Comparison of ENCODE assay signal across 12 cellular contexts in the genomic region with DNA sequence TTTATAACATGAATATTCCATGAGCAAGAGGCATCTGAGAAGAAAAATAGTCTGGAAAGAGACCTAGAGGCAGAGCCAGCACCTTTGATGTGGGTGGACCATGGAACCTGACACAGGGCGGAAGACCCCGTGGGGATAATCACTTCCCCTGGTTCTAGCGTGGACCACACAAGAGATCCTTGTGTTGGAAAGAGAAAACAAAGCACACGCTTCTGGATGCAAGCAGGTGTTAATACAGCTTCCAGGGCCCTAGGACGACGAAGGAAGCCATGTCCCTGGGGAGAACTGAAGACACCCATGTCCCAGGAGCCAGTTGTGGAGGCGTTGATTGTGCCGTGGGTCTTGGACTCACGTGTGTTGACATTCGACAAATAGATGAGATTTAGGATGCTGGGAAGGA.
DNase-seq lines count a peak whose midpoint lies in the region; ATAC-seq lines count a peak whose summit lies in the region.
"Had no signal": no experiment of that assay in that cellular context is flagged by ENCODE, and none has a peak within 500 bp of the region (broad histone marks: within the 10 kb centered on the region; RNA-seq: fewer than 3 reads in every experiment).

No MANE protein-coding gene starts in this region.

- DNase-seq in cardiac septum (ENCODE audit: low spot score) (peak; percentile 54), Right ventricle myocardium superior (no peak), ecto neural progenitor cell (ENCODE audit: low spot score) (peak; percentile 27), mesenteric fat pad (ENCODE audit: low spot score) (peak; percentile 57), ureter (ENCODE audit: low spot score) (peak; percentile 19), NCI-H82 treated with DMSO at 0.1 percent for 48 hours (lab: John Stamatoyannopoulos, UW; ENCODE audit: unreplicated experiment) (no peak), NCI-H524 treated with DMSO at 0.1 percent for 48 hours (lab: John Stamatoyannopoulos, UW) (no peak)
- no peak for DNase-seq in stimulated activated CD4-positive, alpha-beta T cell treated with anti-CD3 and anti-CD28 coated beads, Interleukin-1b, Interleukin-23, amount 100 ng/mL, for 48 hours
- DNase-seq: ACHN, DMS79, HCEC 1CT, HFFc6 had no signal

- ATAC-seq in Right ventricle myocardium superior (ENCODE audit: poor library complexity) = no peak

- intact Hi-C loops in cardiac septum (cut with DNase I) = no loop called here
- intact Hi-C loops in Right ventricle myocardium superior (cut with DNase I) = no loop called here

Comparison
In these comparisons a context has a peak if more than half of its experiments do, and no peak if none do; other contexts are left out.
1. DNase-seq: peak in cardiac septum (single experiment), ecto neural progenitor cell (single experiment), mesenteric fat pad (single experiment) and ureter (single experiment); none in Right ventricle myocardium superior (single experiment), stimulated activated CD4-positive, alpha-beta T cell treated with anti-CD3 and anti-CD28 coated beads, Interleukin-1b, Interleukin-23, amount 100 ng/mL, for 48 hours (single experiment), NCI-H82 treated with DMSO at 0.1 percent for 48 hours (single experiment) and NCI-H524 treated with DMSO at 0.1 percent for 48 hours (single experiment).